ENCODE assay signal across 8 cellular contexts in genomic region chr15:90200534-90201139, GRCh38. TPM values are rescaled to one million over a fixed set of nuclear protein-coding genes. Genes with fewer than 3 reads are reported as not detected.
DNase-seq lines count a peak whose midpoint lies in the region; ATAC-seq, FAIRE-seq and TF ChIP-seq lines count a peak whose summit lies in the region.

No MANE protein-coding gene starts in this region.

- DNase-seq in GM12891 (ENCODE audit: insufficient read length, low spot score) (no peak), astrocyte of the cerebellum (ENCODE audit: low read depth) (no peak), right lobe of liver (no peak), tibial nerve (ENCODE audit: low spot score in 2 of 2) (no peak), DMS114 treated with DMSO at 0.1 percent for 48 hours (lab: John Stamatoyannopoulos, UW; ENCODE audit: unreplicated experiment) (no peak), putamen (ENCODE audit: low spot score) (no peak), DMS 273 (lab: John Stamatoyannopoulos, UW; ENCODE audit: unreplicated experiment) (no peak)

- TF ChIP-seq POLR2A in GM12891 (IDR thresholded peaks at IDR 0.05; ENCODE audit: low read depth, low read length) (no peak), right lobe of liver (IDR thresholded peaks at IDR 0.05) (no peak), tibial nerve (IDR thresholded peaks at IDR 0.05) (no peak)

- H3K36me3 ChIP-seq in right lobe of liver (no peaks in the 10 kb centered on the region), tibial nerve (peaks cover 0 to 4% (median 0%) of the 10 kb centered on the region in 3 donors)

- in situ Hi-C loops in astrocyte of the cerebellum (cut with HindIII; ENCODE audit: low sequenced_read_pairs), result no loop called here

- H3K4me3 ChIP-seq in astrocyte of the cerebellum (ENCODE audit: low read depth, low read length) (peak overlapping the region; percentile 78), right lobe of liver (peak overlapping the region; percentile 85 to 95 (median 87)), tibial nerve (peak overlapping the region; percentile 63 to 92 (median 82))

- intact Hi-C loops in right lobe of liver (cut with DNase I), result no loop called here

- no peak for TF ChIP-seq EP300 in tibial nerve (IDR thresholded peaks at IDR 0.05)

- no peak for TF ChIP-seq CTCF in astrocyte of the cerebellum (IDR thresholded peaks at IDR 0.05; ENCODE audit: low read depth, low read length, missing control alignments)
- no peak for TF ChIP-seq CTCF in right lobe of liver (IDR thresholded peaks at IDR 0.05)
- TF ChIP-seq CTCF in tibial nerve (IDR thresholded peaks at IDR 0.05), result no peak

- H3K27me3 ChIP-seq in right lobe of liver, result no peaks in the 10 kb centered on the region
- no peaks in the 10 kb centered on the region for H3K27me3 ChIP-seq in tibial nerve

- ATAC-seq in HG03108 (IDR thresholded peaks at IDR 0.05; ENCODE audit: unreplicated experiment), result peak; percentile 8
- peak; percentile 6 to 28 (median 23) for ATAC-seq in right lobe of liver

- H3K9me3 ChIP-seq in right lobe of liver (no peaks in the 10 kb centered on the region), tibial nerve (no peaks in the 10 kb centered on the region)

- 17% methylated on average over 6 of the region's 25 CpGs for WGBS in right lobe of liver (ENCODE audit: insufficient coverage, low coverage, low lambda C conversion rate, missing lambda C conversion rate)
- WGBS in tibial nerve, 2 donors, result 11 to 12% methylated on average over 12 to 17 of the region's 25 CpGs

- H3K27ac ChIP-seq in right lobe of liver (peak overlapping the region; percentile 44 to 80 (median 76)), tibial nerve (peak overlapping the region; percentile 51 to 88 (median 86))

- peaks cover 0 to 36% (median 9%) of the 10 kb centered on the region in 4 donors for H3K4me1 ChIP-seq in right lobe of liver
- H3K4me1 ChIP-seq in tibial nerve, result peaks cover 0 to 68% (median 38%) of the 10 kb centered on the region in 4 donors

- peak; percentile 16 for FAIRE-seq in GM12891 (lab: Jason Lieb, UNC)

TF ChIP-seq in GM12891, 5 proteins besides CTCF, POLR2A, EP300 and RAD21:
- TF ChIP-seq SPI1 (IDR thresholded peaks at IDR 0.05; ENCODE audit: low read depth, low read length) (no peak), PAX5 (IDR thresholded peaks at IDR 0.05; ENCODE audit: insufficient read depth, low read length, severe bottlenecking) (no peak), TAF1 (IDR thresholded peaks at IDR 0.05; ENCODE audit: low read depth, low read length) (no peak), POU2F2 (IDR thresholded peaks at IDR 0.05; ENCODE audit: low read depth, low read length) (no peak), POLR2AphosphoS5 (IDR thresholded peaks at IDR 0.05; ENCODE audit: low read depth, low read length) (no peak)

RNA-seq across cellular contexts. Expression of gene SEMA4B, which starts 0.5 kb away (rescaled TPM):
- polyA plus RNA-seq in GM12891 (2012; ENCODE audit: low read depth, missing spikeins), result 8.2 TPM
- total RNA-seq in right lobe of liver (10 to 100 TPM; 17.1 to 67.7 (median 20.3) TPM), tibial nerve (100 to 1,000 TPM in 1 of 4 donors, 10 to 100 TPM in 3; 43.1 to 104 (median 59.0) TPM)

RNA-seq across cellular contexts. Expression of gene CIB1, which starts 33.1 kb away (rescaled TPM):
- 88.7 TPM for polyA plus RNA-seq in GM12891 (2012; ENCODE audit: low read depth, missing spikeins)
- 10 to 100 TPM; 43.4 to 83.0 (median 51.0) TPM for total RNA-seq in right lobe of liver
- total RNA-seq in tibial nerve, result 10 to 100 TPM; 27.5 to 48.1 (median 37.8) TPM

RNA-seq across cellular contexts. Expression of gene GDPGP1, which starts 33.4 kb away (rescaled TPM):
- 2.0 TPM for polyA plus RNA-seq in GM12891 (2012; ENCODE audit: low read depth, missing spikeins)
- total RNA-seq in right lobe of liver (10 to 100 TPM in 2 of 6 experiments, 1 to 10 TPM in 4; 3.6 to 13.6 (median 7.3) TPM), tibial nerve (1 to 10 TPM; 1.4 to 6.9 (median 4.9) TPM)

RNA-seq across cellular contexts. Expression of gene TTLL13, which starts 48.7 kb away (rescaled TPM):
- polyA plus RNA-seq in GM12891 (2012; ENCODE audit: low read depth, missing spikeins), result 0.06 TPM
- under 1 TPM in 2 of 6 experiments, not detected in 4; 0.13 to 0.46 TPM for total RNA-seq in right lobe of liver
- total RNA-seq in tibial nerve, result under 1 TPM in 1 of 4 donors, not detected in 3; 0.60 TPM
